Comparison of ENCODE assay signal across 14 cellular contexts in the genomic region with DNA sequence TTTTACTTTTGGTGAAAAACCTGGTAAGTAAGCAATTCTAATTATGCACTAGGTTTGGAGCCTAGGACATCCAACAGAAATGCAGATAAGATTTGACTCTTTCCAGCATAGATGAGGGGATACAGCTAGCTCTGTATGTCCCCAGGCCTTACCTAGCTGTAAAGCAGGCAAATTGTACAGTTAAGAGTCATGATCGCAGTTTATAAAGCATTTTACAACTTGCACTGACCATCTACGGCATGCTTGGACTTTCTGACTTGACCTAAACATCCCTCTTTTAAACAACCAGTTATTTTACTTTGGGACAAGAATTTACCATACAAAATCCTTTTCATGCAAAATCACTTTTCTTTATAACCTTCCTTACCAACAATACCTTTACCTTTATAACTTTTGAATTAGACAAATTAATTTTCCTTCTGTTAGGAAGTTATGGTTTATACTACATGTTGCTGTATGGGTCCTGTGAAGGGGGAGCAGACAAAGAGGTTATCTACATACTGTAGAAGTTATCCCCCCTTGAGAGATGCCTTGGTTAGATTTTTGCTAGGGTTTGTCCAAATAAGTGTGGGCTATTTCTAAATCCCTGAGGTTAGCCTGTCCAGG. TPM values are rescaled to one million over a fixed set of nuclear protein-coding genes. Genes with fewer than 3 reads are reported as not detected.
DNase-seq lines count a peak whose midpoint lies in the region; ATAC-seq, FAIRE-seq and TF ChIP-seq lines count a peak whose summit lies in the region.
"Had no signal": no experiment of that assay in that cellular context is flagged by ENCODE, and none has a peak within 500 bp of the region (broad histone marks: within the 10 kb centered on the region; RNA-seq: fewer than 3 reads in every experiment).

No MANE protein-coding gene starts in this region.

- no peaks in the 10 kb centered on the region for H3K79me1 ChIP-seq in neuronal stem cell (ENCODE audit: low read depth, low read length)

- H3K4me2 ChIP-seq in HepG2 (ENCODE audit: low read depth, low read length) (no peak overlapping the region), mammary epithelial cell (ENCODE audit: insufficient read depth, low read depth, low read length) (no peak overlapping the region), neuronal stem cell (ENCODE audit: insufficient read depth, low read length, poor library complexity, severe bottlenecking) (no peak overlapping the region)

- no peak overlapping the region for H2AFZ ChIP-seq in HepG2 (ENCODE audit: low read length)
- no peak overlapping the region for H2AFZ ChIP-seq in mammary epithelial cell (ENCODE audit: low read depth, low read length)
- no peak overlapping the region for H2AFZ ChIP-seq in neuronal stem cell (ENCODE audit: low read length)

- no peak overlapping the region for H2BK12ac ChIP-seq in neuronal stem cell (ENCODE audit: low read length)

- H3K36me3 ChIP-seq in HepG2 (replicated peaks in 1 of 2; ENCODE audit: control insufficient read depth in 1 of 2, insufficient read depth in 2 of 2, low read length in 2 of 2): no peaks in the 10 kb centered on the region
- no peaks in the 10 kb centered on the region for H3K36me3 ChIP-seq in right lobe of liver
- no peaks in the 10 kb centered on the region for H3K36me3 ChIP-seq in mammary epithelial cell (ENCODE audit: insufficient read depth, low read length)
- H3K36me3 ChIP-seq in neuronal stem cell (replicated peaks in 1 of 2; ENCODE audit: control insufficient read depth in 2 of 2, insufficient read depth in 2 of 2, low read length in 2 of 2): no peaks in the 10 kb centered on the region
- no peaks in the 10 kb centered on the region for H3K36me3 ChIP-seq in psoas muscle (ENCODE audit: insufficient read depth in 1 of 2, low read depth in 1 of 2)

- H2BK5ac ChIP-seq in neuronal stem cell (ENCODE audit: low read length): no peak overlapping the region

- CTCF ChIA-PET in HepG2 (lab: Yijun Ruan, JAX; ENCODE audit: low intra/inter-chr PET ratio, low total read pairs): no interaction called here
- CTCF ChIA-PET in mammary epithelial cell (lab: Charles Lee; ENCODE audit: low non-redundant PET): no interaction called here

- H3K23ac ChIP-seq in neuronal stem cell (ENCODE audit: low read depth, low read length, poor library complexity): no peak overlapping the region

- TF ChIP-seq EP300 in HepG2 (IDR thresholded peaks at IDR 0.05; ENCODE audit: low read depth in 2 of 2, low read length in 2 of 2) (no peak), HepG2 (CRISPR knock-in tag; IDR thresholded peaks at IDR 0.05; ENCODE audit: borderline replicate concordance) (no peak)

- H4K91ac ChIP-seq in neuronal stem cell (ENCODE audit: low read depth, low read length, poor library complexity): no peak overlapping the region

- FAIRE-seq in HepG2 (lab: Jason Lieb, UNC): no peak
- FAIRE-seq: endothelial cell of umbilical vein had no signal

- 28% methylated on average over 2 of the region's 2 CpGs for WGBS in HepG2 (ENCODE audit: low lambda C conversion rate)
- WGBS in right lobe of liver (ENCODE audit: insufficient coverage, low coverage, low lambda C conversion rate, missing lambda C conversion rate): 41% methylated on average over 2 of the region's 2 CpGs
- WGBS in mammary epithelial cell (ENCODE audit: low coverage, missing lambda C conversion rate): 58% methylated on average over 2 of the region's 2 CpGs
- WGBS in neuronal stem cell (ENCODE audit: extremely low coverage in 2 of 2, insufficient read length in 2 of 2, insufficient replicate concordance in 1 of 2), 2 donors: no CpG with 5 or more reads among the region's 2 CpGs
- 55 to 96% (median 59%) methylated on average over 2 of the region's 2 CpGs for WGBS in psoas muscle, 3 donors

- no peak overlapping the region for H2BK120ac ChIP-seq in neuronal stem cell (ENCODE audit: low read depth, low read length)

- no peak overlapping the region for H3K4ac ChIP-seq in neuronal stem cell (ENCODE audit: low read length)

- BruUV-seq in HepG2 (replicated peaks; lab: Mats Ljungman, UMichigan): no TSS peak
- BruUV-seq in mammary epithelial cell (replicated peaks; lab: Mats Ljungman, UMichigan): no TSS peak

- no peak overlapping the region for H2BK15ac ChIP-seq in neuronal stem cell (ENCODE audit: low read length)

- no peak for TF ChIP-seq CTCF in HepG2 (CRISPR knock-in tag; IDR thresholded peaks at IDR 0.05)
- TF ChIP-seq CTCF in right lobe of liver (IDR thresholded peaks at IDR 0.05): no peak
- no peak for TF ChIP-seq CTCF in mammary epithelial cell (conservative IDR thresholded peaks at IDR 0.05 in 1 of 2, IDR thresholded peaks at IDR 0.05 in 1 of 2; ENCODE audit: extremely low read depth in 1 of 2, insufficient read depth in 1 of 2, low read depth in 1 of 2, low read length in 2 of 2)
- TF ChIP-seq CTCF in psoas muscle (IDR thresholded peaks at IDR 0.05): no peak

- H4K8ac ChIP-seq in neuronal stem cell (ENCODE audit: low read depth, low read length): no peak overlapping the region

- dilution Hi-C loops in mammary epithelial cell (cut with HindIII; ENCODE audit: low sequenced_read_pairs): no loop called here

- POLR2A ChIA-PET in HepG2 (lab: Yijun Ruan, JAX): no interaction called here

- intact Hi-C loops in HepG2 (cut with micrococcal nuclease; ENCODE audit: unreplicated experiment): no loop called here
- intact Hi-C loops in right lobe of liver (cut with DNase I): no loop called here
- intact Hi-C loops in mammary epithelial cell (cut with micrococcal nuclease): loop anchor here (5.0 kb wide), 1 partner anchor 113 kb away; a partner anchor contains a TSS
- intact Hi-C loops in psoas muscle (cut with DNase I): loop anchor here in 1 of 2 donors (5.0 to 10.0 kb wide), 2 partner anchors 191 to 752 kb away; no protein-coding TSS in a partner anchor

- no peaks in the 10 kb centered on the region for H3K27me3 ChIP-seq in HepG2 (ENCODE audit: control insufficient read depth in 1 of 2, insufficient read depth in 2 of 2, low read length in 2 of 2)
- no peaks in the 10 kb centered on the region for H3K27me3 ChIP-seq in right lobe of liver
- H3K27me3 ChIP-seq in mammary epithelial cell (ENCODE audit: insufficient read depth, low read length): no peaks in the 10 kb centered on the region
- H3K27me3 ChIP-seq in neuronal stem cell (ENCODE audit: control insufficient read depth in 3 of 3, insufficient read depth in 3 of 3, low read depth in 1 of 3, low read length in 3 of 3): no peaks in the 10 kb centered on the region
- H3K27me3 ChIP-seq in psoas muscle (ENCODE audit: insufficient read depth in 3 of 3, low read length in 2 of 3): no peaks in the 10 kb centered on the region
- H3K27me3 ChIP-seq: spleen had no signal

- H3K4me3 ChIP-seq in HepG2 (replicated peaks in 1 of 3; ENCODE audit: insufficient read depth in 1 of 3, low read depth in 2 of 3, low read length in 3 of 3) (no peak overlapping the region), right lobe of liver (no peak overlapping the region), mammary epithelial cell (replicated peaks in 1 of 3; ENCODE audit: insufficient read depth in 1 of 3, low read depth in 2 of 3, low read length in 3 of 3) (no peak overlapping the region), neuronal stem cell (ENCODE audit: low read length in 2 of 2) (no peak overlapping the region), psoas muscle (no peak overlapping the region)
- H3K4me3 ChIP-seq: spleen had no signal

- no peak overlapping the region for H3K9ac ChIP-seq in HepG2 (ENCODE audit: insufficient read depth, low read depth, low read length)
- no peak overlapping the region for H3K9ac ChIP-seq in mammary epithelial cell (ENCODE audit: insufficient read depth, low read length)
- H3K9ac ChIP-seq in neuronal stem cell (ENCODE audit: low read depth, low read length, poor library complexity): no peak overlapping the region

- H3K4me1 ChIP-seq in HepG2 (ENCODE audit: insufficient read depth, low read length) (peaks cover 14% of the 10 kb centered on the region; the same call in 1 of the 2 replicates), right lobe of liver (no peaks in the 10 kb centered on the region), mammary epithelial cell (ENCODE audit: insufficient read depth, low read length) (peaks cover 16% of the 10 kb centered on the region), neuronal stem cell (ENCODE audit: control insufficient read depth in 2 of 2, insufficient read depth in 1 of 2, low read depth in 1 of 2, low read length in 2 of 2) (no peaks in the 10 kb centered on the region), psoas muscle (no peaks in the 10 kb centered on the region)

- in situ Hi-C loops in HepG2 (cut with HindIII; ENCODE audit: extremely low pct_ligation_motif_present, low pct_unique_long_range_greater_than_20kb) (no loop called here), KBM-7 (cut with MboI; ENCODE audit: low pct_unique_long_range_greater_than_20kb, low sequenced_read_pairs) (no loop called here), mammary epithelial cell (cut with MboI; ENCODE audit: low sequenced_read_pairs in 2 of 2) (no loop called here)

- TF ChIP-seq POLR2A in HepG2 (IDR thresholded peaks at IDR 0.05; ENCODE audit: insufficient read depth in 1 of 2, low read depth in 2 of 2, low read length in 2 of 2): no peak
- TF ChIP-seq POLR2A in right lobe of liver (IDR thresholded peaks at IDR 0.05): no peak

- no peaks in the 10 kb centered on the region for H3K79me2 ChIP-seq in HepG2 (ENCODE audit: insufficient read depth, low read length)
- no peaks in the 10 kb centered on the region for H3K79me2 ChIP-seq in mammary epithelial cell (ENCODE audit: insufficient read depth, low read length)

- H3K14ac ChIP-seq in neuronal stem cell (ENCODE audit: low read length): no peak overlapping the region

- no peak for TF ChIP-seq RAD21 in HepG2 (CRISPR knock-in tag; IDR thresholded peaks at IDR 0.05)

- H3K27ac ChIP-seq in HepG2 (ENCODE audit: extremely low read length, insufficient read depth, low read length) (no peak overlapping the region), right lobe of liver (no peak overlapping the region), mammary epithelial cell (ENCODE audit: insufficient read depth, low read depth, low read length) (no peak overlapping the region), neuronal stem cell (replicated peaks; ENCODE audit: low read length) (no peak overlapping the region), psoas muscle (no peak overlapping the region)

- H3K18ac ChIP-seq in neuronal stem cell (ENCODE audit: low read length): no peak overlapping the region

- no peak overlapping the region for H2AK5ac ChIP-seq in neuronal stem cell (ENCODE audit: low read depth, low read length)

- H4K20me1 ChIP-seq in HepG2 (ENCODE audit: insufficient read depth, low read length) (no peaks in the 10 kb centered on the region), mammary epithelial cell (ENCODE audit: insufficient read depth, low read length) (no peaks in the 10 kb centered on the region)

- no peak for DNase-seq in HepG2 (ENCODE audit: low spot score)
- DNase-seq in right lobe of liver: no peak
- DNase-seq in KBM-7: peak; percentile 45
- DNase-seq in mammary epithelial cell: peak; percentile 31
- peak; percentile 35 for DNase-seq in neuronal stem cell (ENCODE audit: low spot score)
- DNase-seq in NCI-H1105 treated with DMSO at 0.1 percent for 48 hours (lab: John Stamatoyannopoulos, UW): no peak
- no peak for DNase-seq in psoas muscle
- DNase-seq: Calu3, hippocampal formation, SHP77 treated with DMSO at 0.1 percent for 48 hours, spleen had no signal

- ATAC-seq in HepG2: no peak
- ATAC-seq in right lobe of liver: no peak
- no peak for ATAC-seq in HG02642 (IDR thresholded peaks at IDR 0.05; ENCODE audit: poor library complexity, unreplicated experiment)
- no peak for ATAC-seq in psoas muscle

- H3K9me3 ChIP-seq in HepG2 (ENCODE audit: low read length) (peaks cover 42% of the 10 kb centered on the region), right lobe of liver (peaks cover 0 to 6% (median 0%) of the 10 kb centered on the region in 4 donors), mammary epithelial cell (replicated peaks; ENCODE audit: insufficient read depth, low read length) (peaks cover 22% of the 10 kb centered on the region), neuronal stem cell (replicated peaks in 1 of 2; ENCODE audit: control insufficient read depth in 2 of 2, insufficient read depth in 1 of 2, low read depth in 1 of 2, low read length in 2 of 2) (peaks cover 12 to 20% of the 10 kb centered on the region in 2 donors), psoas muscle (no peaks in the 10 kb centered on the region)

RNA-seq across cellular contexts. Expression of a gene that starts 36.8 kb away (rescaled TPM):
- total RNA-seq in HepG2 (2016; rRNA removed; fragmentation: Illumina TruSeq; extraction: Trizol) (0.84 and 1.1 TPM in 2 replicates), right lobe of liver (1 to 10 TPM; 1.7 to 3.1 (median 2.4) TPM), mammary epithelial cell (under 1 TPM; 0.59 to 0.67 TPM), psoas muscle (1 to 10 TPM; 1.2 to 2.5 (median 1.8) TPM)
- 0.40 and 0.53 TPM in 2 replicates for total RNA-seq in HepG2 (2016; cell fraction: cytosol; rRNA removed; fragmentation: Illumina TruSeq; extraction: Trizol; ENCODE audit: low read depth)
- 0.73 and 1.0 TPM in 2 replicates for total RNA-seq in HepG2 (2016; cell fraction: insoluble cytoplasmic fraction; rRNA removed; fragmentation: Illumina TruSeq; extraction: Trizol)
- 0.34 and 0.77 TPM in 2 replicates for total RNA-seq in HepG2 (2016; cell fraction: membrane; rRNA removed; fragmentation: Illumina TruSeq; extraction: Trizol)
- 1.0 and 1.4 TPM in 2 replicates for total RNA-seq in HepG2 (2016; cell fraction: nucleus; rRNA removed; fragmentation: Illumina TruSeq; extraction: Trizol)
- polyA plus RNA-seq in HepG2 (2011; rRNA removed) (0.53 and 0.60 TPM in 2 replicates), mammary epithelial cell (0.14 TPM), psoas muscle (under 1 TPM; 0.45 to 0.68 (median 0.58) TPM)
- 0.29 and 0.70 TPM in 2 replicates for polyA plus RNA-seq in HepG2 (2011; cell fraction: cytosol; rRNA removed)
- polyA plus RNA-seq in HepG2 (2011; cell fraction: nucleus; rRNA removed): 1.7 and 2.3 TPM in 2 replicates
- 0.68 and 1.4 TPM in 2 replicates for polyA plus RNA-seq in HepG2 (2012)
- 0.17 and 0.27 TPM in 2 replicates for polyA plus RNA-seq in HepG2 (2016; cell fraction: cytosol; fragmentation: Illumina TruSeq; extraction: Trizol; ENCODE audit: low read depth)
- polyA plus RNA-seq in HepG2 (2016; cell fraction: insoluble cytoplasmic fraction; fragmentation: Illumina TruSeq; extraction: Trizol; ENCODE audit: low read depth): 0.63 and 0.74 TPM in 2 replicates
- 0.15 and 0.21 TPM in 2 replicates for polyA plus RNA-seq in HepG2 (2016; cell fraction: membrane; fragmentation: Illumina TruSeq; extraction: Trizol; ENCODE audit: low read depth)
- 1.4 and 2.1 TPM in 2 replicates for polyA plus RNA-seq in HepG2 (2016; cell fraction: nucleus; fragmentation: Illumina TruSeq; extraction: Trizol; ENCODE audit: insufficient read depth, low read depth)
- polyA minus RNA-seq in HepG2 (2011; rRNA and poly(A)+ RNA removed; ENCODE audit: low replicate concordance): 1.2 and 1.3 TPM in 2 replicates
- 0.49 and 0.79 TPM in 2 replicates for polyA minus RNA-seq in HepG2 (2011; cell fraction: cytosol; rRNA and poly(A)+ RNA removed)
- polyA minus RNA-seq in HepG2 (2011; cell fraction: nucleus; rRNA and poly(A)+ RNA removed): 0.75 and 0.77 TPM in 2 replicates
- not detected for polyA minus RNA-seq in mammary epithelial cell
- polyA plus RNA-seq in neuronal stem cell (2013, experiment 1 of 2): 0.47 TPM
- polyA plus RNA-seq in neuronal stem cell (2013, experiment 2 of 2): 0.44 TPM
- total RNA-seq: endothelial cell of umbilical vein, osteoblast had no signal
- polyA plus RNA-seq: endothelial cell of umbilical vein had no signal

Comparison
In these comparisons a context has a peak if more than half of its experiments do, and no peak if none do; other contexts are left out.
1. DNase-seq: peak in KBM-7 (single experiment), mammary epithelial cell (single experiment) and neuronal stem cell (single experiment); none in HepG2 (single experiment), right lobe of liver (0 of 3), NCI-H1105 treated with DMSO at 0.1 percent for 48 hours (single experiment) and psoas muscle (0 of 2).